Comparison of ENCODE assay signal across 35 cellular contexts in the genomic region with DNA sequence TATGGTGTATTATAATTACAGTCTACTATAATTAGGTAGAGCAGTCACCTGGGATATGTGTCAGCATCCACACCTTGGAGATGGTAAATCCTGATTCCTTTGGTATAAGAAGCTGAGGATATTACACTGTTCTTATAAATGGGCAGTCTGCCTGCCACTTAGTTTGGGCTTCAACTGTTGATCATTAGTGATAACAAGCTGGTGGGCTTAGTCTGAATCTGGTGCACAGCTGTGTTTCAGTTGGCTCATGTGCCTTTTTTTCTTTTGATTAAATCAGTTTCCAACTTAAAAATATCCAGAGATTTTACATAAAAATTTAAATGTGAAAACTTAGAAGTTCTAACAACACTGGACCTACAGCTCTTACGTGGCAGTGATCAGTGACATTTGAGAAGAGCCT. TPM values are rescaled to one million over a fixed set of nuclear protein-coding genes. Genes with fewer than 3 reads are reported as not detected.
"Had no signal": no experiment of that assay in that cellular context is flagged by ENCODE, and none has a peak within 500 bp of the region (broad histone marks: within the 10 kb centered on the region; RNA-seq: fewer than 3 reads in every experiment).

No MANE protein-coding gene starts in this region.

- H3K27ac ChIP-seq: adrenal gland, body of pancreas, esophagus muscularis mucosa, foreskin keratinocyte, gastrocnemius medialis, heart left ventricle, WERI-Rb-1 had no signal

- H3K36me3 Mint-ChIP-seq: activated naive CD4-positive, alpha-beta T cell treated with anti-CD3 and anti-CD28 coated beads, Interleukin-2, amount 50 U/mL, for 24 hours; activated naive CD8-positive, alpha-beta T cell treated with anti-CD3 and anti-CD28 coated beads for 36 hours had no signal

- H3K4me3 Mint-ChIP-seq: activated B cell treated with CpG ODN at 0.5 μM for 24 hours; activated CD8-positive, alpha-beta T cell treated with anti-CD3 and anti-CD28 coated beads for 36 hours; activated naive CD4-positive, alpha-beta T cell treated with anti-CD3 and anti-CD28 coated beads for 36 hours; activated naive CD4-positive, alpha-beta T cell treated with anti-CD3 and anti-CD28 coated beads, Interleukin-2, amount 50 U/mL, for 24 hours; activated naive CD8-positive, alpha-beta T cell treated with anti-CD3 and anti-CD28 coated beads for 36 hours; activated naive CD8-positive, alpha-beta T cell treated with anti-CD3 and anti-CD28 coated beads, Interleukin-2, amount 50 U/mL, for 24 hours; activated T-helper 1 cell treated with anti-CD3 and anti-CD28 coated beads, Interleukin-12 subunit alpha, Interleukin-12 subunit beta, Interleukin-2, Interleukin-4 antibody, amounts not matched to agents 30 ng/mL and 10 ng/mL and 1 ng/mL, durations not matched to agents 14 hours and 24 hours and 36 hours; effector memory CD8-positive, alpha-beta T cell; T-helper 17 cell; T-helper 2 cell treated with Interferon-gamma antibody and Interleukin-4, amounts not matched to agents 5 μg/mL and 100 μg/mL, for 36 hours had no signal

- H3K27ac Mint-ChIP-seq: activated B cell treated with CpG ODN at 0.5 μM for 24 hours; activated CD8-positive, alpha-beta T cell treated with anti-CD3 and anti-CD28 coated beads for 36 hours; activated naive CD4-positive, alpha-beta T cell treated with anti-CD3 and anti-CD28 coated beads for 36 hours; activated naive CD4-positive, alpha-beta T cell treated with anti-CD3 and anti-CD28 coated beads, Interleukin-2, amount 50 U/mL, for 24 hours; activated naive CD8-positive, alpha-beta T cell treated with anti-CD3 and anti-CD28 coated beads for 36 hours; activated naive CD8-positive, alpha-beta T cell treated with anti-CD3 and anti-CD28 coated beads, Interleukin-2, amount 50 U/mL, for 24 hours; activated T-helper 1 cell treated with anti-CD3 and anti-CD28 coated beads, Interleukin-12 subunit alpha, Interleukin-12 subunit beta, Interleukin-2, Interleukin-4 antibody, amounts not matched to agents 30 ng/mL and 10 ng/mL and 1 ng/mL, durations not matched to agents 14 hours and 24 hours and 36 hours; activated T-helper 2 cell treated with anti-CD3 and anti-CD28 coated beads, Interferon-gamma antibody, Interleukin-2, Interleukin-4, amounts not matched to agents 10 μg/mL and 5 μg/mL and 100 μg/mL, durations not matched to agents 14 hours and 24 hours and 36 hours; effector memory CD8-positive, alpha-beta T cell; T-helper 17 cell; T-helper 2 cell treated with Interferon-gamma antibody and Interleukin-4, amounts not matched to agents 5 μg/mL and 100 μg/mL, for 36 hours had no signal

- H3K9me3 ChIP-seq: adrenal gland, body of pancreas, esophagus muscularis mucosa, gastrocnemius medialis, heart left ventricle had no signal

- H3K36me3 ChIP-seq: adrenal gland, esophagus muscularis mucosa, gastrocnemius medialis, heart left ventricle, WERI-Rb-1 had no signal

- DNase-seq: activated B cell treated with CpG ODN at 0.5 μM for 24 hours; activated CD4-positive, alpha-beta T cell treated with anti-CD3 and anti-CD28 coated beads for 48 hours; activated CD4-positive, alpha-beta T cell treated with anti-CD3 and anti-CD28 coated beads, Interleukin-2, amount 50 U/mL, for 1 hour; activated CD4-positive, alpha-beta T cell treated with anti-CD3 and anti-CD28 coated beads, Interleukin-2, amount 50 U/mL, for 48 hours; activated CD8-positive, alpha-beta memory T cell treated with anti-CD3 and anti-CD28 coated beads for 24 hours; activated CD8-positive, alpha-beta T cell treated with anti-CD3 and anti-CD28 coated beads for 36 hours; activated effector memory CD4-positive, alpha-beta T cell treated with anti-CD3 and anti-CD28 coated beads, Interleukin-2, amount 50 U/mL, for 16 hours; activated naive CD4-positive, alpha-beta T cell treated with anti-CD3 and anti-CD28 coated beads for 36 hours; activated naive CD8-positive, alpha-beta T cell treated with anti-CD3 and anti-CD28 coated beads for 36 hours; activated naive CD8-positive, alpha-beta T cell treated with anti-CD3 and anti-CD28 coated beads, Interleukin-2, amount 50 U/mL, for 24 hours; activated T-cell treated with anti-CD3 and anti-CD28 coated beads, Interleukin-2, amount 50 U/mL, for 48 hours; adrenal gland; amygdala; aorta; body of pancreas; caudate nucleus; cortex of kidney; dermis blood vessel endothelial cell; effector CD4-positive, alpha-beta T cell; effector memory CD8-positive, alpha-beta T cell; erythroblast; gastrocnemius medialis; glutamatergic neuron; heart left ventricle; T-helper 17 cell; T1000; WERI-Rb-1 had no signal

- H3K4me1 ChIP-seq: adrenal gland, body of pancreas, foreskin keratinocyte, gastrocnemius medialis had no signal

- ATAC-seq: activated CD4-positive, CD25-positive, alpha-beta regulatory T cell treated with anti-CD3 and anti-CD28 coated beads, Interleukin-2, amount 50 U/mL, for 24 hours; activated CD8-positive, alpha-beta T cell treated with anti-CD3 and anti-CD28 coated beads for 36 hours; activated naive CD8-positive, alpha-beta T cell treated with anti-CD3 and anti-CD28 coated beads, Interleukin-2, amount 50 U/mL, for 24 hours; body of pancreas; effector memory CD8-positive, alpha-beta T cell; foreskin keratinocyte; gastrocnemius medialis; heart left ventricle; T-helper 17 cell had no signal

- H3K27me3 ChIP-seq: adrenal gland, body of pancreas, esophagus muscularis mucosa, gastrocnemius medialis, heart left ventricle had no signal

- H3K4me3 ChIP-seq: adrenal gland, body of pancreas, esophagus muscularis mucosa, gastrocnemius medialis, heart left ventricle had no signal

- H3K4me1 Mint-ChIP-seq: activated naive CD4-positive, alpha-beta T cell treated with anti-CD3 and anti-CD28 coated beads, Interleukin-2, amount 50 U/mL, for 24 hours; activated naive CD8-positive, alpha-beta T cell treated with anti-CD3 and anti-CD28 coated beads, Interleukin-2, amount 50 U/mL, for 24 hours; T-helper 17 cell had no signal

- H3K9me3 Mint-ChIP-seq: activated B cell treated with CpG ODN at 0.5 μM for 24 hours; activated CD8-positive, alpha-beta T cell treated with anti-CD3 and anti-CD28 coated beads for 36 hours; activated naive CD4-positive, alpha-beta T cell treated with anti-CD3 and anti-CD28 coated beads for 36 hours; activated naive CD4-positive, alpha-beta T cell treated with anti-CD3 and anti-CD28 coated beads, Interleukin-2, amount 50 U/mL, for 24 hours; activated naive CD8-positive, alpha-beta T cell treated with anti-CD3 and anti-CD28 coated beads for 36 hours; activated naive CD8-positive, alpha-beta T cell treated with anti-CD3 and anti-CD28 coated beads, Interleukin-2, amount 50 U/mL, for 24 hours; activated T-helper 1 cell treated with anti-CD3 and anti-CD28 coated beads, Interleukin-12 subunit alpha, Interleukin-12 subunit beta, Interleukin-2, Interleukin-4 antibody, amounts not matched to agents 30 ng/mL and 10 ng/mL and 1 ng/mL, durations not matched to agents 14 hours and 24 hours and 36 hours; activated T-helper 2 cell treated with anti-CD3 and anti-CD28 coated beads, Interferon-gamma antibody, Interleukin-2, Interleukin-4, amounts not matched to agents 10 μg/mL and 5 μg/mL and 100 μg/mL, durations not matched to agents 14 hours and 24 hours and 36 hours; effector memory CD8-positive, alpha-beta T cell; T-helper 2 cell treated with Interferon-gamma antibody and Interleukin-4, amounts not matched to agents 5 μg/mL and 100 μg/mL, for 36 hours had no signal

RNA-seq across cellular contexts. Expression of a gene that starts 21.2 kb away (rescaled TPM):
- total RNA-seq: activated B cell treated with CpG ODN at 0.5 μM for 24 hours; activated naive CD4-positive, alpha-beta T cell treated with anti-CD3 and anti-CD28 coated beads for 36 hours; activated naive CD8-positive, alpha-beta T cell treated with anti-CD3 and anti-CD28 coated beads for 36 hours; activated T-helper 1 cell treated with anti-CD3 and anti-CD28 coated beads, Interleukin-12 subunit alpha, Interleukin-12 subunit beta, Interleukin-2, Interleukin-4 antibody, amounts not matched to agents 30 ng/mL and 10 ng/mL and 1 ng/mL, durations not matched to agents 14 hours and 24 hours and 36 hours; activated T-helper 2 cell treated with anti-CD3 and anti-CD28 coated beads, Interferon-gamma antibody, Interleukin-2, Interleukin-4, amounts not matched to agents 10 μg/mL and 5 μg/mL and 100 μg/mL, durations not matched to agents 14 hours and 24 hours and 36 hours; T-helper 17 cell had no signal

RNA-seq across cellular contexts. Expression of a gene that starts 48.8 kb away (rescaled TPM):
- total RNA-seq: activated B cell treated with CpG ODN at 0.5 μM for 24 hours; activated CD8-positive, alpha-beta T cell treated with anti-CD3 and anti-CD28 coated beads for 36 hours; activated naive CD4-positive, alpha-beta T cell treated with anti-CD3 and anti-CD28 coated beads for 36 hours; activated naive CD8-positive, alpha-beta T cell treated with anti-CD3 and anti-CD28 coated beads for 36 hours; activated T-helper 1 cell treated with anti-CD3 and anti-CD28 coated beads, Interleukin-12 subunit alpha, Interleukin-12 subunit beta, Interleukin-2, Interleukin-4 antibody, amounts not matched to agents 30 ng/mL and 10 ng/mL and 1 ng/mL, durations not matched to agents 14 hours and 24 hours and 36 hours; activated T-helper 2 cell treated with anti-CD3 and anti-CD28 coated beads, Interferon-gamma antibody, Interleukin-2, Interleukin-4, amounts not matched to agents 10 μg/mL and 5 μg/mL and 100 μg/mL, durations not matched to agents 14 hours and 24 hours and 36 hours; adrenal gland; body of pancreas; chondrocyte; esophagus muscularis mucosa; foreskin keratinocyte; heart left ventricle; T-helper 17 cell had no signal
- polyA plus RNA-seq: aorta, foreskin keratinocyte, heart left ventricle had no signal
